ENCODE assay signal across 10 cellular contexts in genomic region chr10:103184615-103185014, GRCh38. TPM values are rescaled to one million over a fixed set of nuclear protein-coding genes. Genes with fewer than 3 reads are reported as not detected.
A peak's percentile ranks its signal among the peaks of the same experiment; 100 is the strongest.
DNase-seq lines count a peak whose midpoint lies in the region; ATAC-seq, FAIRE-seq and TF ChIP-seq lines count a peak whose summit lies in the region.
"Had no signal": no experiment of that assay in that cellular context is flagged by ENCODE, and none has a peak within 500 bp of the region (broad histone marks: within the 10 kb centered on the region; RNA-seq: fewer than 3 reads in every experiment).

No MANE protein-coding gene starts in this region.

- no TSS peak for BruUV-seq in endothelial cell of umbilical vein (replicated peaks; lab: Mats Ljungman, UMichigan)

- peaks cover 80% of the 10 kb centered on the region for H3K4me1 ChIP-seq in A549
- H3K4me1 ChIP-seq in endothelial cell of umbilical vein (ENCODE audit: control insufficient read depth, extremely low read depth, insufficient read depth, low read length), result peaks cover 25% of the 10 kb centered on the region

- dilution Hi-C loops in endothelial cell of umbilical vein (cut with MboI; ENCODE audit: extremely low pct_ligation_motif_present, low sequenced_read_pairs), result no loop called here

- 23% methylated on average over 3 of the region's 3 CpGs for WGBS in A549 (ENCODE audit: missing lambda C conversion rate)

- H2AFZ ChIP-seq in endothelial cell of umbilical vein (ENCODE audit: low read depth, low read length), result no peak overlapping the region

- H3K9me3 ChIP-seq in A549 (no peaks in the 10 kb centered on the region), endothelial cell of umbilical vein (replicated peaks; ENCODE audit: control insufficient read depth, insufficient read depth, low read length) (no peaks in the 10 kb centered on the region)

- no peak for TF ChIP-seq EP300 in A549 (IDR thresholded peaks at IDR 0.05)

- H3K9me3 Mint-ChIP-seq in natural killer cell treated with Interleukin-12 subunit alpha and Interleukin-12 subunit beta and Interleukin-15 and Interleukin-18, amount 100 ng/mL, for 72 hours, result no peaks in the 10 kb centered on the region

- CTCF ChIA-PET in A549 (lab: Yijun Ruan, JAX) (interaction anchor here (1.1 to 3.5 kb wide), 2 partner anchors 54 to 60 kb away, joined by 6 to 20 read pairs; no protein-coding TSS in a partner anchor), endothelial cell of umbilical vein (lab: Charles Lee) (interaction anchor here (0.9 to 3.1 kb wide), 4 partner anchors 9 to 60 kb away, joined by 3 to 16 read pairs (median 6); partner anchors contain the start of gene NT5C2)

- H3K27me3 Mint-ChIP-seq in natural killer cell treated with Interleukin-12 subunit alpha and Interleukin-12 subunit beta and Interleukin-15 and Interleukin-18, amount 100 ng/mL, for 72 hours, result no peaks in the 10 kb centered on the region

- H3K27ac ChIP-seq in A549, result peak overlapping the region; percentile 11 to 63; a peak in 4 of 6 replicates
- no peak overlapping the region for H3K27ac ChIP-seq in endothelial cell of umbilical vein (ENCODE audit: insufficient read depth, low read depth, low read length)

- peak overlapping the region; percentile 0 for H3K4me3 Mint-ChIP-seq in natural killer cell treated with Interleukin-12 subunit alpha and Interleukin-12 subunit beta and Interleukin-15 and Interleukin-18, amount 100 ng/mL, for 72 hours

- H3K4me1 Mint-ChIP-seq in natural killer cell treated with Interleukin-12 subunit alpha and Interleukin-12 subunit beta and Interleukin-15 and Interleukin-18, amount 100 ng/mL, for 72 hours (ENCODE audit: low read depth in 2 of 2), result peaks cover 30 to 46% of the 10 kb centered on the region in 2 donors

- H4K20me1 ChIP-seq in endothelial cell of umbilical vein (replicated peaks; ENCODE audit: control insufficient read depth, extremely low read depth, insufficient read depth, low read length), result peaks cover 16% of the 10 kb centered on the region

- no peak overlapping the region for H3K4me3 ChIP-seq in A549
- no peak overlapping the region for H3K4me3 ChIP-seq in endothelial cell of umbilical vein (replicated peaks in 1 of 3; ENCODE audit: insufficient read depth in 1 of 3, low read depth in 1 of 3, low read length in 3 of 3)

- no peak overlapping the region for H3K27ac Mint-ChIP-seq in natural killer cell treated with Interleukin-12 subunit alpha and Interleukin-12 subunit beta and Interleukin-15 and Interleukin-18, amount 100 ng/mL, for 72 hours

- peaks cover 2% of the 10 kb centered on the region for H3K9me1 ChIP-seq in endothelial cell of umbilical vein (replicated peaks; ENCODE audit: control insufficient read depth, extremely low read depth, insufficient read depth, low read length)

- H3K27me3 ChIP-seq in endothelial cell of umbilical vein (ENCODE audit: control insufficient read depth in 2 of 2, insufficient read depth in 2 of 2, low read length in 2 of 2), result no peaks in the 10 kb centered on the region

- FAIRE-seq in A549 (lab: Jason Lieb, UNC) (no peak), endothelial cell of umbilical vein (lab: Jason Lieb, UNC) (peak; percentile 63)
- FAIRE-seq: endometrium had no signal

- no peak for ATAC-seq in A549
- ATAC-seq in natural killer cell treated with Interleukin-12 subunit alpha and Interleukin-12 subunit beta and Interleukin-15 and Interleukin-18, amount 100 ng/mL, for 72 hours, result no peak

- no peak for TF ChIP-seq POLR2A in A549 (IDR thresholded peaks at IDR 0.05; ENCODE audit: low read length)
- TF ChIP-seq POLR2A in endothelial cell of umbilical vein (IDR thresholded peaks at IDR 0.05; ENCODE audit: low read depth, low read length), result no peak

- H3K36me3 ChIP-seq in endothelial cell of umbilical vein (ENCODE audit: control insufficient read depth in 2 of 2, extremely low read depth in 1 of 2, insufficient read depth in 2 of 2, low read length in 2 of 2), result peaks cover 3 to 6% of the 10 kb centered on the region in 2 experiments

- H3K36me3 Mint-ChIP-seq in natural killer cell treated with Interleukin-12 subunit alpha and Interleukin-12 subunit beta and Interleukin-15 and Interleukin-18, amount 100 ng/mL, for 72 hours, result no peaks in the 10 kb centered on the region

- H3K79me2 ChIP-seq in endothelial cell of umbilical vein (ENCODE audit: control insufficient read depth, insufficient read depth, low read length), result peaks cover 90% of the 10 kb centered on the region

- DNase-seq in A549 (ENCODE audit: low read depth in 1 of 2, low spot score in 1 of 2) (no peak), NAMALWA (ENCODE audit: low spot score) (peak; percentile 45), endothelial cell of umbilical vein (ENCODE audit: low read depth, low spot score) (peak; percentile 49), dedifferentiated amniotic fluid mesenchymal stem cell (ENCODE audit: extremely low spot score) (no peak), SKM-1 (lab: John Stamatoyannopoulos, UW; ENCODE audit: unreplicated experiment) (no peak), GM20000 (ENCODE audit: low spot score) (no peak), NCI-H2171 (lab: John Stamatoyannopoulos, UW) (no peak)
- DNase-seq in natural killer cell treated with Interleukin-12 subunit alpha and Interleukin-12 subunit beta and Interleukin-15 and Interleukin-18, amount 100 ng/mL, for 72 hours (ENCODE audit: low spot score), result no peak
- DNase-seq: activated gamma-delta T cell treated with Interleukin-2 at 50 U/mL for 16 hours had no signal

- intact Hi-C loops in endothelial cell of umbilical vein (cut with micrococcal nuclease), result loop anchor here (1.0 kb wide), 1 partner anchor 8 kb away; no protein-coding TSS in a partner anchor

- H3K4me2 ChIP-seq in A549, result peak overlapping the region; percentile 67
- peak overlapping the region; percentile 35 for H3K4me2 ChIP-seq in endothelial cell of umbilical vein (ENCODE audit: insufficient read depth, low read length)

- TF ChIP-seq CTCF in A549 (IDR thresholded peaks at IDR 0.05) (no peak), endothelial cell of umbilical vein (IDR thresholded peaks at IDR 0.05; ENCODE audit: extremely low read depth in 1 of 2, insufficient read depth in 1 of 2, low read depth in 1 of 2, low read length in 2 of 2) (no peak), GM20000 (IDR thresholded peaks at IDR 0.05; ENCODE audit: extremely low read depth, missing control alignments) (no peak)

- no peak for TF ChIP-seq RAD21 in A549 (conservative IDR thresholded peaks at IDR 0.05 in 1 of 2, IDR thresholded peaks at IDR 0.05 in 1 of 2)

- no peak overlapping the region for H3K9ac ChIP-seq in endothelial cell of umbilical vein (replicated peaks; ENCODE audit: extremely low read depth, insufficient read depth, low read length)

- POLR2A ChIA-PET in A549 (lab: Yijun Ruan, JAX) (interaction anchor here (1.0 to 1.8 kb wide), 2 partner anchors 8 to 57 kb away, joined by 3 to 6 read pairs; partner anchors contain the start of gene NT5C2), endothelial cell of umbilical vein (lab: Charles Lee) (interaction anchor here (0.5 kb wide), 1 partner anchor 526 kb away, joined by 3 read pairs; no protein-coding TSS in a partner anchor)

TF ChIP-seq in A549, 52 proteins besides CTCF, POLR2A, EP300 and RAD21:
- no peak for TF ChIP-seq MAZ (IDR thresholded peaks at IDR 0.05; ENCODE audit: borderline replicate concordance, low read depth, low read length)
- no peak for TF ChIP-seq FOSB (CRISPR knock-in tag; IDR thresholded peaks at IDR 0.05)
- no peak for TF ChIP-seq NPAS2 (CRISPR knock-in tag; IDR thresholded peaks at IDR 0.05; ENCODE audit: borderline replicate concordance)
- TF ChIP-seq CBX2 (IDR thresholded peaks at IDR 0.05; ENCODE audit: borderline replicate concordance, low read depth), result no peak
- no peak for TF ChIP-seq FOSL2 (IDR thresholded peaks at IDR 0.05)
- TF ChIP-seq FOSL2 (CRISPR knock-in tag; IDR thresholded peaks at IDR 0.05), result no peak
- TF ChIP-seq RARB (CRISPR knock-in tag; IDR thresholded peaks at IDR 0.05), result no peak

TF ChIP-seq in endothelial cell of umbilical vein, 7 proteins besides CTCF, POLR2A, EP300 and RAD21:
- no peak for TF ChIP-seq EZH2 (IDR thresholded peaks at IDR 0.05; ENCODE audit: borderline replicate concordance, low read depth, low read length, severe bottlenecking)
- no peak for TF ChIP-seq POLR2AphosphoS5 (IDR thresholded peaks at IDR 0.05; ENCODE audit: insufficient read depth, low read depth, low read length)
- TF ChIP-seq FOS (IDR thresholded peaks at IDR 0.05; ENCODE audit: borderline replicate concordance, insufficient read depth, low read length), result no peak
- no peak for TF ChIP-seq MAX (IDR thresholded peaks at IDR 0.05; ENCODE audit: insufficient read depth, insufficient read length)
- no peak for TF ChIP-seq GATA2 (IDR thresholded peaks at IDR 0.05; ENCODE audit: insufficient read depth, insufficient read length, low read depth, low read length)
- no peak for TF ChIP-seq MYC (IDR thresholded peaks at IDR 0.05; ENCODE audit: low read depth, low read length)
- no peak for TF ChIP-seq JUN (IDR thresholded peaks at IDR 0.05; ENCODE audit: borderline replicate concordance, insufficient read depth, insufficient read length, low read depth)

RNA-seq across cellular contexts. Expression of gene NT5C2, which starts 8.5 kb away (rescaled TPM):
- polyA plus RNA-seq in A549 (2011; rRNA removed), result 163 and 177 TPM in 2 replicates
- polyA plus RNA-seq in A549 (2012; cell fraction: cytosol; rRNA removed), result 42.1 and 50.9 TPM in 2 replicates
- polyA plus RNA-seq in A549 (2012; cell fraction: nucleus; rRNA removed), result 21.7 and 40.4 TPM in 2 replicates
- polyA plus RNA-seq in A549 (2017; fragmentation: RNase III; extraction: RNeasy Plus Mini Kit Qiagen cat#74134 plus additional on column Dnase treatment), result 81.8 to 89.4 TPM (median 86.4 TPM) in 3 replicates
- 64.4 and 78.0 TPM in 2 replicates for polyA minus RNA-seq in A549 (2011; rRNA and poly(A)+ RNA removed)
- 59.0 and 69.9 TPM in 2 replicates for total RNA-seq in endothelial cell of umbilical vein
- 42.6 and 47.2 TPM in 2 replicates for polyA plus RNA-seq in endothelial cell of umbilical vein
- polyA plus RNA-seq in endothelial cell of umbilical vein (2011; cell fraction: cytosol; rRNA removed), result 40.2 and 40.4 TPM in 2 replicates
- 70.3 and 81.9 TPM in 2 replicates for polyA plus RNA-seq in endothelial cell of umbilical vein (2011; cell fraction: nucleus; rRNA removed)
- 47.9 and 58.7 TPM in 2 replicates for polyA plus RNA-seq in endothelial cell of umbilical vein (2012)
- polyA minus RNA-seq in endothelial cell of umbilical vein, result 65.4 and 70.5 TPM in 2 replicates
- 30.5 TPM for polyA minus RNA-seq in endothelial cell of umbilical vein (2011; cell fraction: cytosol; rRNA and poly(A)+ RNA removed)
- 68.6 and 107 TPM in 2 replicates for polyA minus RNA-seq in endothelial cell of umbilical vein (2011; cell fraction: nucleus; rRNA and poly(A)+ RNA removed)
- 10 to 100 TPM; 60.2 to 75.0 TPM for total RNA-seq in natural killer cell treated with Interleukin-12 subunit alpha and Interleukin-12 subunit beta and Interleukin-15 and Interleukin-18, amount 100 ng/mL, for 72 hours

Comparison
In these comparisons a context has a peak if more than half of its experiments do, and no peak if none do; other contexts are left out.
1. DNase-seq: peak in NAMALWA (single experiment) and endothelial cell of umbilical vein (single experiment); none in A549 (0 of 2), natural killer cell treated with Interleukin-12 subunit alpha and Interleukin-12 subunit beta and Interleukin-15 and Interleukin-18, amount 100 ng/mL, for 72 hours (single experiment), dedifferentiated amniotic fluid mesenchymal stem cell (single experiment), SKM-1 (single experiment), GM20000 (single experiment) and NCI-H2171 (single experiment).